23 cellular contexts compared by ENCODE assay signal in genomic region chr3:42009456-42009855, GRCh38.
"Had no signal": no experiment of that assay in that cellular context is flagged by ENCODE, and none has a peak within 500 bp of the region (broad histone marks: within the 10 kb centered on the region; RNA-seq: fewer than 3 reads in every experiment).

No MANE protein-coding gene starts in this region.

- H3K27me3 Mint-ChIP-seq: effector memory CD8-positive, alpha-beta T cell; memory B cell; natural killer cell treated with Interleukin-12 subunit alpha and Interleukin-12 subunit beta and Interleukin-15 and Interleukin-18, amount 100 ng/mL, for 72 hours; stimulated activated naive CD8-positive, alpha-beta T cell treated with anti-CD3 and anti-CD28 coated beads, Interleukin-15, amount 100 ng/mL, for 72 hours had no signal

- DNase-seq: cortex of kidney; effector memory CD8-positive, alpha-beta T cell; gastrocnemius medialis; heart left ventricle; kidney; stimulated activated CD4-positive, alpha-beta T cell treated with anti-CD3 and anti-CD28 coated beads, Interleukin-2, amount 100 ng/mL, for 24 hours; stimulated activated CD4-positive, alpha-beta T cell treated with anti-CD3 and anti-CD28 coated beads, Interleukin-4, amount 100 ng/mL, for 4 hours; stimulated activated naive CD4-positive, alpha-beta T cell; stimulated activated naive CD8-positive, alpha-beta T cell treated with anti-CD3 and anti-CD28 coated beads, Interleukin-15, amount 100 ng/mL, for 72 hours; trophoblast cell had no signal

- H2AFZ ChIP-seq: hepatocyte, parathyroid adenoma had no signal

- H3K4me3 ChIP-seq: gastrocnemius medialis, heart left ventricle, hepatocyte, lung, prostate gland, right atrium auricular region, suprapubic skin, vagina had no signal

- H3K36me3 ChIP-seq: gastrocnemius medialis, heart left ventricle, neutrophil, prostate gland, right atrium auricular region, suprapubic skin, vagina had no signal

- H3K4me3 Mint-ChIP-seq: effector memory CD8-positive, alpha-beta T cell; memory B cell; natural killer cell treated with Interleukin-12 subunit alpha and Interleukin-12 subunit beta and Interleukin-15 and Interleukin-18, amount 100 ng/mL, for 72 hours; neural crest cell; stimulated activated naive CD8-positive, alpha-beta T cell treated with anti-CD3 and anti-CD28 coated beads, Interleukin-15, amount 100 ng/mL, for 72 hours had no signal

- H3K36me3 Mint-ChIP-seq: memory B cell; natural killer cell treated with Interleukin-12 subunit alpha and Interleukin-12 subunit beta and Interleukin-15 and Interleukin-18, amount 100 ng/mL, for 72 hours had no signal

- H3K27me3 ChIP-seq: gastrocnemius medialis, heart left ventricle, hepatocyte, neutrophil, right atrium auricular region, suprapubic skin, vagina had no signal

- H3K4me1 ChIP-seq: parathyroid adenoma, prostate gland had no signal

- H3K9me3 Mint-ChIP-seq: effector memory CD8-positive, alpha-beta T cell; memory B cell; natural killer cell treated with Interleukin-12 subunit alpha and Interleukin-12 subunit beta and Interleukin-15 and Interleukin-18, amount 100 ng/mL, for 72 hours; neural crest cell; stimulated activated naive CD8-positive, alpha-beta T cell treated with anti-CD3 and anti-CD28 coated beads, Interleukin-15, amount 100 ng/mL, for 72 hours had no signal

- ATAC-seq: effector memory CD8-positive, alpha-beta T cell; gastrocnemius medialis; heart left ventricle; left lobe of liver; natural killer cell treated with Interleukin-12 subunit alpha and Interleukin-12 subunit beta and Interleukin-15 and Interleukin-18, amount 100 ng/mL, for 72 hours; sciatic nerve; stimulated activated naive CD8-positive, alpha-beta T cell treated with anti-CD3 and anti-CD28 coated beads, Interleukin-15, amount 100 ng/mL, for 72 hours had no signal

- H3K27ac Mint-ChIP-seq: effector memory CD8-positive, alpha-beta T cell; memory B cell; natural killer cell treated with Interleukin-12 subunit alpha and Interleukin-12 subunit beta and Interleukin-15 and Interleukin-18, amount 100 ng/mL, for 72 hours; stimulated activated naive CD8-positive, alpha-beta T cell treated with anti-CD3 and anti-CD28 coated beads, Interleukin-15, amount 100 ng/mL, for 72 hours had no signal

- H3K9ac ChIP-seq: parathyroid adenoma had no signal

- H3K4me2 ChIP-seq: hepatocyte had no signal

- H3K9me3 ChIP-seq: gastrocnemius medialis, heart left ventricle, neutrophil, prostate gland, right atrium auricular region, suprapubic skin, vagina had no signal

- H3K27ac ChIP-seq: gastrocnemius medialis, heart left ventricle, hepatocyte, neutrophil, parathyroid adenoma, prostate gland, right atrium auricular region, suprapubic skin, vagina had no signal
